In genomic region chr19:58380037-58380735, GRCh38 we compare ENCODE assay signal across 8 cellular contexts. TPM values are rescaled to one million over a fixed set of nuclear protein-coding genes. Genes with fewer than 3 reads are reported as not detected.
DNase-seq lines count a peak whose midpoint lies in the region; ATAC-seq and TF ChIP-seq lines count a peak whose summit lies in the region.

No MANE protein-coding gene starts in this region.

- peak overlapping the region; percentile 96 for H3K4me2 ChIP-seq in DND-41 (ENCODE audit: insufficient read depth, low read length)

- H3K36me3 ChIP-seq in DND-41 (ENCODE audit: insufficient read depth, low read length): no peaks in the 10 kb centered on the region; the same call in 1 of the 2 replicates

- H3K9me3 Mint-ChIP-seq in dendritic cell treated with granulocyte-macrophage colony-stimulating factor and Interleukin-4, amounts not matched to agents 40 ng/mL and 50 ng/mL, for 4 days: no peaks in the 10 kb centered on the region
- no peaks in the 10 kb centered on the region for H3K9me3 Mint-ChIP-seq in naive thymus-derived CD8-positive, alpha-beta T cell

- H3K36me3 Mint-ChIP-seq in dendritic cell treated with granulocyte-macrophage colony-stimulating factor and Interleukin-4, amounts not matched to agents 40 ng/mL and 50 ng/mL, for 4 days (ENCODE audit: low read depth): peaks cover 16% of the 10 kb centered on the region
- H3K36me3 Mint-ChIP-seq in naive thymus-derived CD8-positive, alpha-beta T cell: no peaks in the 10 kb centered on the region

- H2AFZ ChIP-seq in DND-41 (ENCODE audit: low read depth, low read length): peak overlapping the region; percentile 91

- peak overlapping the region; percentile 78 for H3K4me3 Mint-ChIP-seq in dendritic cell treated with granulocyte-macrophage colony-stimulating factor and Interleukin-4, amounts not matched to agents 40 ng/mL and 50 ng/mL, for 4 days
- peak overlapping the region; percentile 85 to 99 (median 94) for H3K4me3 Mint-ChIP-seq in naive thymus-derived CD8-positive, alpha-beta T cell

- intact Hi-C loops in dendritic cell treated with granulocyte-macrophage colony-stimulating factor and Interleukin-4, amounts not matched to agents 40 ng/mL and 50 ng/mL, for 4 days (cut with micrococcal nuclease): loop anchor here (2.0 kb wide), 3 partner anchors 17 to 197 kb away; partner anchors contain the start of genes ZNF132, ZNF274 and ZNF497

- H3K79me2 ChIP-seq in DND-41 (ENCODE audit: insufficient read depth, low read length): peaks cover 27% of the 10 kb centered on the region

- peak overlapping the region; percentile 86 for H3K27ac Mint-ChIP-seq in dendritic cell treated with granulocyte-macrophage colony-stimulating factor and Interleukin-4, amounts not matched to agents 40 ng/mL and 50 ng/mL, for 4 days
- peak overlapping the region; percentile 93 to 98 (median 96) for H3K27ac Mint-ChIP-seq in naive thymus-derived CD8-positive, alpha-beta T cell

- DNase-seq in DND-41 (no peak), Kasumi-1 (lab: John Stamatoyannopoulos, UW) (peak; percentile 51 to 56), NCI-H510A (lab: John Stamatoyannopoulos, UW) (no peak), NCI-H1930 (lab: John Stamatoyannopoulos, UW) (no peak)
- DNase-seq in naive thymus-derived CD8-positive, alpha-beta T cell: peak in 1 of 10 donors; percentile 58

- POLR2A ChIA-PET in naive thymus-derived CD8-positive, alpha-beta T cell (lab: Charles Lee): interaction anchor here (0.8 to 4.5 kb wide), 7 partner anchors 17 to 198 kb away, joined by 3 to 43 read pairs (median 5); partner anchors contain the start of genes ZNF274, ZNF497 and ZNF584

- peaks cover 22% of the 10 kb centered on the region for H3K4me1 Mint-ChIP-seq in dendritic cell treated with granulocyte-macrophage colony-stimulating factor and Interleukin-4, amounts not matched to agents 40 ng/mL and 50 ng/mL, for 4 days (ENCODE audit: low read depth)
- H3K4me1 Mint-ChIP-seq in naive thymus-derived CD8-positive, alpha-beta T cell: peaks cover 14 to 39% (median 28%) of the 10 kb centered on the region in 4 donors

- TF ChIP-seq CTCF in DND-41 (IDR thresholded peaks at IDR 0.05; ENCODE audit: borderline replicate concordance, extremely low read depth, low read length, poor library complexity, severe bottlenecking): no peak

- H4K20me1 ChIP-seq in DND-41 (ENCODE audit: insufficient read depth, low read length): peaks cover 4% of the 10 kb centered on the region; the same call in 1 of the 2 replicates

- H3K4me3 ChIP-seq in DND-41 (ENCODE audit: low read depth in 1 of 2, low read length in 2 of 2): peak overlapping the region; percentile 75 to 79

- H3K9me3 ChIP-seq in DND-41 (ENCODE audit: insufficient read depth, low read length, severe bottlenecking): no peaks in the 10 kb centered on the region

- peaks cover 27% of the 10 kb centered on the region for H3K4me1 ChIP-seq in DND-41 (ENCODE audit: insufficient read depth, low read length)

- no peaks in the 10 kb centered on the region for H3K27me3 Mint-ChIP-seq in dendritic cell treated with granulocyte-macrophage colony-stimulating factor and Interleukin-4, amounts not matched to agents 40 ng/mL and 50 ng/mL, for 4 days
- no peaks in the 10 kb centered on the region for H3K27me3 Mint-ChIP-seq in naive thymus-derived CD8-positive, alpha-beta T cell

- no peaks in the 10 kb centered on the region for H3K27me3 ChIP-seq in DND-41 (ENCODE audit: insufficient read depth, low read length, poor library complexity)

- H3K9ac ChIP-seq in DND-41 (ENCODE audit: low read depth, low read length): peak overlapping the region; percentile 91

- ATAC-seq in DND-41 (ENCODE audit: insufficient read depth, low read depth): no peak
- ATAC-seq in naive thymus-derived CD8-positive, alpha-beta T cell: no peak
- no peak for ATAC-seq in GM18868 (IDR thresholded peaks at IDR 0.05; ENCODE audit: unreplicated experiment)
- ATAC-seq in GM19324 (IDR thresholded peaks at IDR 0.05; ENCODE audit: low FRiP score, unreplicated experiment): no peak

- H3K27ac ChIP-seq in DND-41 (ENCODE audit: low read length): peak overlapping the region; percentile 93

RNA-seq across cellular contexts. Expression of gene ZNF837, which starts 0.6 kb away (rescaled TPM):
- 1 to 10 TPM; 5.6 to 5.8 TPM for total RNA-seq in naive thymus-derived CD8-positive, alpha-beta T cell
- polyA plus RNA-seq in naive thymus-derived CD8-positive, alpha-beta T cell: 10 to 100 TPM in 1 of 3 donors, 1 to 10 TPM in 2; 4.2 to 14.3 (median 9.9) TPM

RNA-seq across cellular contexts. Expression of gene RPS5, which starts 6.9 kb away (rescaled TPM):
- 1,000 to 10,000 TPM; 1,656 to 1,664 TPM for total RNA-seq in naive thymus-derived CD8-positive, alpha-beta T cell
- 1,000 to 10,000 TPM; 1,899 to 2,106 (median 2,080) TPM for polyA plus RNA-seq in naive thymus-derived CD8-positive, alpha-beta T cell

RNA-seq across cellular contexts. Expression of gene RNF225, which starts 15.3 kb away (rescaled TPM):
- total RNA-seq in naive thymus-derived CD8-positive, alpha-beta T cell: 1 to 10 TPM in 1 of 2 experiments, under 1 TPM in 1; 0.39 to 1.2 TPM
- polyA plus RNA-seq in naive thymus-derived CD8-positive, alpha-beta T cell: not detected

RNA-seq across cellular contexts. Expression of gene ZNF497, which starts 17.6 kb away (rescaled TPM):
- total RNA-seq in naive thymus-derived CD8-positive, alpha-beta T cell: 1 to 10 TPM; 4.7 to 6.6 TPM
- 1 to 10 TPM; 1.8 to 2.2 (median 1.9) TPM for polyA plus RNA-seq in naive thymus-derived CD8-positive, alpha-beta T cell

RNA-seq across cellular contexts. Expression of gene A1BG, which starts 26.9 kb away (rescaled TPM):
- 10 to 100 TPM; 26.3 to 38.3 TPM for total RNA-seq in naive thymus-derived CD8-positive, alpha-beta T cell
- polyA plus RNA-seq in naive thymus-derived CD8-positive, alpha-beta T cell: 100 to 1,000 TPM in 2 of 3 donors, 10 to 100 TPM in 1; 96.6 to 126 (median 121) TPM

Comparison
In these comparisons a context has a peak if more than half of its experiments do, and no peak if none do; other contexts are left out.
1. DNase-seq: peak in Kasumi-1 (2 of 2); none in DND-41 (single experiment), NCI-H510A (single experiment) and NCI-H1930 (0 of 2).